19 cellular contexts compared by ENCODE assay signal in genomic region chr14:23437142-23438129, GRCh38. TPM values are rescaled to one million over a fixed set of nuclear protein-coding genes. Genes with fewer than 3 reads are reported as not detected.
DNase-seq lines count a peak whose midpoint lies in the region; ATAC-seq and TF ChIP-seq lines count a peak whose summit lies in the region.
"Had no signal": no experiment of that assay in that cellular context is flagged by ENCODE, and none has a peak within 500 bp of the region (broad histone marks: within the 10 kb centered on the region; RNA-seq: fewer than 3 reads in every experiment).

No MANE protein-coding gene starts in this region.

- H3K4me1 ChIP-seq in GM23338 (ENCODE audit: insufficient read depth) (peaks cover 14% of the 10 kb centered on the region), RWPE2 (ENCODE audit: insufficient read depth, poor library complexity, severe bottlenecking) (no peaks in the 10 kb centered on the region), right cardiac atrium (ENCODE audit: control insufficient read depth, insufficient read depth, low read length) (peaks cover 12% of the 10 kb centered on the region)

- no peaks in the 10 kb centered on the region; the same call in 2 of the 3 replicates for H3K36me3 Mint-ChIP-seq in GM23338 (ENCODE audit: low read depth)
- peaks cover 14% of the 10 kb centered on the region for H3K36me3 Mint-ChIP-seq in T-helper 17 cell (ENCODE audit: low read depth)
- H3K36me3 Mint-ChIP-seq: stimulated activated memory B cell treated with anti-CD40 and anti-IgM and Interleukin-4, amounts not matched to agents 10 μg/mL and 1 μg/mL and 100 μg/mL, for 72 hours had no signal

- no peaks in the 10 kb centered on the region for H3K9me3 Mint-ChIP-seq in GM23338
- H3K9me3 Mint-ChIP-seq: neural crest cell; stimulated activated memory B cell treated with anti-CD40 and anti-IgM and Interleukin-4, amounts not matched to agents 10 μg/mL and 1 μg/mL and 100 μg/mL, for 72 hours had no signal

- intact Hi-C loops in right cardiac atrium (cut with DNase I) (no loop called here), posterior vena cava (cut with DNase I) (no loop called here)

- 71% methylated on average over 8 of the region's 8 CpGs for WGBS in right cardiac atrium

- no peak overlapping the region for H3K4me3 Mint-ChIP-seq in GM23338
- no peak overlapping the region for H3K4me3 Mint-ChIP-seq in T-helper 17 cell
- H3K4me3 Mint-ChIP-seq: neural crest cell; stimulated activated memory B cell treated with anti-CD40 and anti-IgM and Interleukin-4, amounts not matched to agents 10 μg/mL and 1 μg/mL and 100 μg/mL, for 72 hours had no signal

- TF ChIP-seq CTCF in GM23338 (conservative IDR thresholded peaks at IDR 0.05; ENCODE audit: low read depth in 2 of 2) (no peak), RWPE2 (IDR thresholded peaks at IDR 0.05; ENCODE audit: poor library complexity, severe bottlenecking) (no peak)

- H3K27ac ChIP-seq in GM23338 (ENCODE audit: low read depth) (no peak overlapping the region), RWPE2 (ENCODE audit: poor library complexity, severe bottlenecking) (no peak overlapping the region), right cardiac atrium (ENCODE audit: low read length) (peak overlapping the region; percentile 94)
- H3K27ac ChIP-seq: hepatocyte had no signal

- H3K27ac Mint-ChIP-seq in GM23338 (no peak overlapping the region), T-helper 17 cell (no peak overlapping the region)
- H3K27ac Mint-ChIP-seq: stimulated activated memory B cell treated with anti-CD40 and anti-IgM and Interleukin-4, amounts not matched to agents 10 μg/mL and 1 μg/mL and 100 μg/mL, for 72 hours had no signal

- H2AFZ ChIP-seq in GM23338, result peak overlapping the region; percentile 98
- H2AFZ ChIP-seq: hepatocyte had no signal

- ATAC-seq in GM23338, result no peak
- ATAC-seq in RWPE2 (ENCODE audit: low read depth), result no peak
- no peak for ATAC-seq in right cardiac atrium
- no peak for ATAC-seq in HG02885 (IDR thresholded peaks at IDR 0.05; ENCODE audit: poor library complexity, unreplicated experiment)
- ATAC-seq in T-helper 17 cell, result no peak
- no peak for ATAC-seq in HG02798 (IDR thresholded peaks at IDR 0.05; ENCODE audit: poor library complexity, unreplicated experiment)
- ATAC-seq: stimulated activated memory B cell treated with anti-CD40 and anti-IgM and Interleukin-4, amounts not matched to agents 10 μg/mL and 1 μg/mL and 100 μg/mL, for 72 hours had no signal

- no peaks in the 10 kb centered on the region for H3K27me3 ChIP-seq in GM23338 (ENCODE audit: insufficient read depth)
- H3K27me3 ChIP-seq in RWPE2 (ENCODE audit: insufficient read depth, poor library complexity, severe bottlenecking), result no peaks in the 10 kb centered on the region
- H3K27me3 ChIP-seq in right cardiac atrium (ENCODE audit: control insufficient read depth, insufficient read depth), result no peaks in the 10 kb centered on the region
- H3K27me3 ChIP-seq: hepatocyte had no signal

- no peaks in the 10 kb centered on the region for H3K36me3 ChIP-seq in GM23338 (ENCODE audit: insufficient read depth)
- no peaks in the 10 kb centered on the region for H3K36me3 ChIP-seq in RWPE2 (ENCODE audit: low read depth)

- peaks cover 7% of the 10 kb centered on the region; the same call in 1 of the 2 replicates for H3K9me2 ChIP-seq in GM23338 (ENCODE audit: insufficient read depth)

- H3K9me3 ChIP-seq in RWPE2 (ENCODE audit: severe bottlenecking), result no peaks in the 10 kb centered on the region
- no peaks in the 10 kb centered on the region for H3K9me3 ChIP-seq in right cardiac atrium (ENCODE audit: control insufficient read depth, low read length)
- H3K9me3 ChIP-seq in T-helper 17 cell (ENCODE audit: control insufficient read depth, low read length, poor library complexity, severe bottlenecking), result no peaks in the 10 kb centered on the region
- H3K9me3 ChIP-seq: Caco-2 had no signal

- peaks cover 15% of the 10 kb centered on the region for H3K27me3 Mint-ChIP-seq in GM23338 (ENCODE audit: insufficient read depth, low read depth, poor library complexity)
- H3K27me3 Mint-ChIP-seq in T-helper 17 cell, result peaks cover 52% of the 10 kb centered on the region

- H3F3A ChIP-seq in GM23338 (replicated peaks; ENCODE audit: low read depth), result no peaks in the 10 kb centered on the region

- peak overlapping the region; percentile 67; the same call in 1 of the 2 replicates for H3K4me2 ChIP-seq in GM23338
- H3K4me2 ChIP-seq: hepatocyte had no signal

- peaks cover 17% of the 10 kb centered on the region for H3K4me1 Mint-ChIP-seq in GM23338
- peaks cover 12% of the 10 kb centered on the region for H3K4me1 Mint-ChIP-seq in T-helper 17 cell
- H3K4me1 Mint-ChIP-seq: stimulated activated memory B cell treated with anti-CD40 and anti-IgM and Interleukin-4, amounts not matched to agents 10 μg/mL and 1 μg/mL and 100 μg/mL, for 72 hours had no signal

- H4K20me1 ChIP-seq in GM23338 (replicated peaks; ENCODE audit: insufficient read depth), result no peaks in the 10 kb centered on the region

- DNase-seq in GM23338 (ENCODE audit: low spot score), result no peak
- DNase-seq in RWPE2 (ENCODE audit: low spot score), result peak; percentile 35
- DNase-seq in right cardiac atrium, result no peak
- DNase-seq in posterior vena cava (ENCODE audit: low spot score), result peak; percentile 32
- DNase-seq in T-helper 17 cell, result no peak
- DNase-seq: activated CD4-positive, alpha-beta T cell treated with anti-CD3 and anti-CD28 coated beads for 1 hour; AML-193; amniotic stem cell; Caco-2; Karpas-422; NCI-H1048; NCI-H1930; NCI-H510A had no signal

- H3K79me2 ChIP-seq in GM23338 (replicated peaks; ENCODE audit: insufficient read depth), result no peaks in the 10 kb centered on the region
- H3K79me2 ChIP-seq: hepatocyte had no signal

- H3K4me3 ChIP-seq in GM23338, result no peak overlapping the region
- H3K4me3 ChIP-seq in RWPE2 (ENCODE audit: severe bottlenecking), result no peak overlapping the region
- no peak overlapping the region for H3K4me3 ChIP-seq in right cardiac atrium (ENCODE audit: low read length)
- H3K4me3 ChIP-seq: hepatocyte had no signal

TF ChIP-seq in GM23338, 12 proteins besides CTCF, POLR2A, EP300 and RAD21 (continues in another document):
- TF ChIP-seq ETS1 (IDR thresholded peaks at IDR 0.05) (no peak), REST (IDR thresholded peaks at IDR 0.05; ENCODE audit: unreplicated experiment) (no peak), JUNB (IDR thresholded peaks at IDR 0.05; ENCODE audit: unreplicated experiment) (no peak), STAT1 (IDR thresholded peaks at IDR 0.05; ENCODE audit: unreplicated experiment) (no peak)

RNA-seq across cellular contexts. Expression of gene MYH7, which starts 2.0 kb away (rescaled TPM):
- total RNA-seq in GM23338 (2014; rRNA removed; shearing (Covaris generic)), result not detected in 2 replicates
- polyA plus RNA-seq in GM23338 (2016; fragmentation: Nextera tagmentation; extraction: Ambion mirVana) (0.05 TPM in 1 of 2 replicates, not detected in the other), right cardiac atrium (1,734 TPM)
- total RNA-seq in right cardiac atrium (1,000 to 10,000 TPM in 1 of 4 donors, 100 to 1,000 TPM in 3; 461 to 2,251 (median 602) TPM), posterior vena cava (not detected), T-helper 17 cell (not detected)
- total RNA-seq: Caco-2, hepatocyte, HT-29 had no signal
- polyA plus RNA-seq: hepatocyte had no signal

RNA-seq across cellular contexts. Expression of gene MYH6, which starts 29.4 kb away (rescaled TPM):
- 0.03 and 0.23 TPM in 2 replicates for total RNA-seq in GM23338 (2014; rRNA removed; shearing (Covaris generic))
- polyA plus RNA-seq in GM23338 (2016; fragmentation: Nextera tagmentation; extraction: Ambion mirVana) (0.10 and 2.1 TPM in 2 replicates), right cardiac atrium (11,120 TPM)
- total RNA-seq in right cardiac atrium (over 10,000 TPM; 12,862 to 15,773 (median 14,347) TPM), posterior vena cava (1 to 10 TPM in 1 of 2 donors, not detected in 1; 1.3 TPM), T-helper 17 cell (not detected)
- total RNA-seq: Caco-2, hepatocyte, HT-29, neural crest cell had no signal

RNA-seq across cellular contexts. Expression of gene NGDN, which starts 32.1 kb away (rescaled TPM):
- total RNA-seq in GM23338 (2014; rRNA removed; shearing (Covaris generic)), result 48.6 and 67.1 TPM in 2 replicates
- 81.6 and 90.8 TPM in 2 replicates for polyA plus RNA-seq in GM23338 (2016; fragmentation: Nextera tagmentation; extraction: Ambion mirVana)
- total RNA-seq in right cardiac atrium, result 10 to 100 TPM; 19.3 to 23.4 (median 21.8) TPM
- polyA plus RNA-seq in right cardiac atrium, result 26.8 TPM
- 10 to 100 TPM; 27.8 to 28.4 TPM for total RNA-seq in posterior vena cava
- 100 to 1,000 TPM in 1 of 2 donors, 10 to 100 TPM in 1; 97.6 to 120 TPM for total RNA-seq in T-helper 17 cell

Comparison
In these comparisons a context has a peak if more than half of its experiments do, and no peak if none do; other contexts are left out.
1. DNase-seq: peak in RWPE2 (single experiment) and posterior vena cava (single experiment); none in GM23338 (single experiment), right cardiac atrium (0 of 3) and T-helper 17 cell (0 of 3).
2. RNA of gene MYH7, which starts 2.0 kb away (total RNA-seq): 461 to 2,251 TPM in right cardiac atrium; not detected in GM23338, not detected in posterior vena cava and not detected in T-helper 17 cell; every median in the first group is over 100 times any median in the second.
3. RNA of gene MYH6, which starts 29.4 kb away (total RNA-seq): 12,862 to 15,773 TPM in right cardiac atrium; 1.3 TPM in posterior vena cava, 0.03 to 0.23 TPM in GM23338 and not detected in T-helper 17 cell; every median in the first group is over 1,000 times any median in the second.